ENCODE assay signal across 19 cellular contexts in the genomic region with DNA sequence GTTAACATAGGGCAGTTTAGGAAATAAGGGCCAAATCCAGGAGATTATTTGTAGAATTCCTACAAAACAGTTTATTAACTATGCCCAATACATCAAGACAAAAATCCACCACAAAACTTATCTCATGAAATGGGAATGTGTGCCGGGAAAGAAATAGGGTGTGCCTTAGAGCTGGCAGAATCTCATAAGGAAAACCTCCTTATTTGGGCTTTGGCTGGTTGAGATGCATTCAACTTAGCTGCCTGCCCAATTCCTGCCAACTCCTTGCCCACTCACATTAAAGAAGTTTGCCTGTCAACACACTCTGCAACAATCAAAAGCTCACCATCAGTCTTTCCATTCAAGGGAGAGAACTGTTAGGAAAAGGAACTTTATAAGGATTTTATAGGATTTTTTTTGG.
DNase-seq lines count a peak whose midpoint lies in the region; ATAC-seq and TF ChIP-seq lines count a peak whose summit lies in the region.
"Had no signal": no experiment of that assay in that cellular context is flagged by ENCODE, and none has a peak within 500 bp of the region (broad histone marks: within the 10 kb centered on the region; RNA-seq: fewer than 3 reads in every experiment).

No MANE protein-coding gene starts in this region.

- DNase-seq in AG09319 (ENCODE audit: extremely low read depth, low read depth) (peak; percentile 2), H4 (ENCODE audit: low spot score) (peak; percentile 20), astrocyte of the hippocampus (ENCODE audit: low read depth, low spot score) (peak; percentile 45), fibroblast of peridontal ligament (ENCODE audit: extremely low read depth) (peak; percentile 52), Right ventricle myocardium superior (no peak), GDM1 (lab: John Stamatoyannopoulos, UW) (no peak), NCI-H1417 treated with DMSO at 0.1 percent for 48 hours (lab: John Stamatoyannopoulos, UW) (no peak)
- DNase-seq: 8988T, BE2C, IMR-90, MV-4-11, NCI-H1105 treated with DMSO at 0.1 percent for 48 hours, NCI-H187 treated with DMSO at 0.1 percent for 48 hours, NCI-H2107, NCI-H446 treated with DMSO at 0.1 percent for 48 hours, NCI-H526 treated with DMSO at 0.1 percent for 48 hours, SHP77 treated with DMSO at 0.1 percent for 48 hours had no signal

- intact Hi-C loops in Right ventricle myocardium superior (cut with DNase I) = no loop called here

- ATAC-seq in Right ventricle myocardium superior (ENCODE audit: poor library complexity) (no peak), GM18505 (IDR thresholded peaks at IDR 0.05; ENCODE audit: unreplicated experiment) (no peak)
- ATAC-seq: GM23338 had no signal

- TF ChIP-seq POLR2A in GM18505 (IDR thresholded peaks at IDR 0.05; ENCODE audit: borderline replicate concordance, extremely low read depth, insufficient read depth, insufficient read length) = no peak

- TF ChIP-seq CTCF in AG09319 (IDR thresholded peaks at IDR 0.05; ENCODE audit: low read depth, low read length) = no peak

Comparison
In these comparisons a context has a peak if more than half of its experiments do, and no peak if none do; other contexts are left out.
1. DNase-seq: peak in AG09319 (single experiment), H4 (single experiment), astrocyte of the hippocampus (single experiment) and fibroblast of peridontal ligament (single experiment); none in Right ventricle myocardium superior (single experiment), GDM1 (single experiment) and NCI-H1417 treated with DMSO at 0.1 percent for 48 hours (single experiment).